ENCODE assay signal across 15 cellular contexts in the genomic region with DNA sequence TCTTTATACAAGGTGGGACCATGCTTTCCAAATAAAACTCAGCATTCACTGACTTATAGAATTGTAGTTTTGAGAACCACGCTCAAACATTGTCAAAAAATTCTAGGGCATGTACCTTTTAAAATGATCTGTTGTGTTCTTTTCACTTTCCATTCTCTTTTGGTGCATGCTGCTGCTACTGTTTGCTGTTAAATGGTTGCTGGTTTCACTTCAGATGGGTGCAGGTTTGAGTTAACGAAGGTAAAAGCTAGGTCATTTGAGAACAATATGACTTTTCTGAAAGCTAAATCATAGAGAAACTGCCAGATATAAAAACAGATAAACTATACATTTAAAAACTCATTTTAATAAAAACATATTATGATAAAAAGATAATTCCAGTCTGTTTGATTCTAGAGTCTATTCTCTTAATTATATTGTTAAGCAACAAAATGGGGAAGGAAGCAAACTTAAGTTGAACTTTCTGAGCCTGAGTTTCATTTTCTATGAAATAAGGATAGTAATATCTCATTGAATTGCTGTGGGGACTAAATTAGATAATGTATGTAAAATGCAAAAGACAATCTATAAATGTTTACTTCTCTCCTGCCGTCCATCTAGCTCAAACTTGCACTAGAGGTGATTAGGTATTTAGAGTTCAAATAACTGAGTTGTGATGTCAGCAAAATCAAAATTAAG.
DNase-seq lines count a peak whose midpoint lies in the region; ATAC-seq lines count a peak whose summit lies in the region.
"Had no signal": no experiment of that assay in that cellular context is flagged by ENCODE, and none has a peak within 500 bp of the region (broad histone marks: within the 10 kb centered on the region; RNA-seq: fewer than 3 reads in every experiment).

No MANE protein-coding gene starts in this region.

- no peak for DNase-seq in activated naive CD4-positive, alpha-beta T cell treated with anti-CD3 and anti-CD28 coated beads for 36 hours
- DNase-seq in iPS-NIHi11 (ENCODE audit: low spot score), result no peak
- DNase-seq in NCI-H2081 treated with DMSO at 0.1 percent for 48 hours (lab: John Stamatoyannopoulos, UW), result no peak
- no peak for DNase-seq in NK-92 treated with Interleukin-12 subunit alpha and Interleukin-12 subunit beta, amount 100 ng/mL, for 24 hours (lab: John Stamatoyannopoulos, UW)
- no peak for DNase-seq in mucosa of gallbladder (ENCODE audit: low spot score)
- DNase-seq: activated T-cell treated with anti-CD3 and anti-CD28 coated beads, Interleukin-2, amount 50 U/mL, for 48 hours; head of caudate nucleus; left ventricle myocardium superior; NCI-H2081; stimulated activated naive CD4-positive, alpha-beta T cell had no signal

- no peaks in the 10 kb centered on the region for H3K36me3 Mint-ChIP-seq in activated naive CD4-positive, alpha-beta T cell treated with anti-CD3 and anti-CD28 coated beads, Interleukin-2, amount 50 U/mL, for 24 hours
- H3K36me3 Mint-ChIP-seq in activated naive CD4-positive, alpha-beta T cell treated with anti-CD3 and anti-CD28 coated beads for 36 hours (ENCODE audit: low read depth), result no peaks in the 10 kb centered on the region
- H3K36me3 Mint-ChIP-seq: brain had no signal

- no peaks in the 10 kb centered on the region for H3K27me3 Mint-ChIP-seq in activated naive CD4-positive, alpha-beta T cell treated with anti-CD3 and anti-CD28 coated beads, Interleukin-2, amount 50 U/mL, for 24 hours
- peaks cover 2% of the 10 kb centered on the region for H3K27me3 Mint-ChIP-seq in activated naive CD4-positive, alpha-beta T cell treated with anti-CD3 and anti-CD28 coated beads for 36 hours (ENCODE audit: low read depth)
- H3K27me3 Mint-ChIP-seq: brain had no signal

- CTCF ChIA-PET in activated naive CD4-positive, alpha-beta T cell treated with anti-CD3 and anti-CD28 coated beads for 36 hours (lab: Charles Lee), result no interaction called here

- no peak overlapping the region for H3K4me3 Mint-ChIP-seq in activated naive CD4-positive, alpha-beta T cell treated with anti-CD3 and anti-CD28 coated beads, Interleukin-2, amount 50 U/mL, for 24 hours
- H3K4me3 Mint-ChIP-seq in activated naive CD4-positive, alpha-beta T cell treated with anti-CD3 and anti-CD28 coated beads for 36 hours, result no peak overlapping the region
- H3K4me3 Mint-ChIP-seq: brain had no signal

- H3K27ac Mint-ChIP-seq in activated naive CD4-positive, alpha-beta T cell treated with anti-CD3 and anti-CD28 coated beads, Interleukin-2, amount 50 U/mL, for 24 hours, result peak overlapping the region; percentile 23
- no peak overlapping the region for H3K27ac Mint-ChIP-seq in activated naive CD4-positive, alpha-beta T cell treated with anti-CD3 and anti-CD28 coated beads for 36 hours
- H3K27ac Mint-ChIP-seq: brain had no signal

- peaks cover 16% of the 10 kb centered on the region for H3K4me1 Mint-ChIP-seq in activated naive CD4-positive, alpha-beta T cell treated with anti-CD3 and anti-CD28 coated beads, Interleukin-2, amount 50 U/mL, for 24 hours
- peaks cover 25% of the 10 kb centered on the region for H3K4me1 Mint-ChIP-seq in activated naive CD4-positive, alpha-beta T cell treated with anti-CD3 and anti-CD28 coated beads for 36 hours (ENCODE audit: low read depth)
- H3K4me1 Mint-ChIP-seq: brain had no signal

- intact Hi-C loops in activated naive CD4-positive, alpha-beta T cell treated with anti-CD3 and anti-CD28 coated beads for 36 hours (cut with micrococcal nuclease), result no loop called here

- H3K9me3 Mint-ChIP-seq in activated naive CD4-positive, alpha-beta T cell treated with anti-CD3 and anti-CD28 coated beads, Interleukin-2, amount 50 U/mL, for 24 hours, result no peaks in the 10 kb centered on the region
- H3K9me3 Mint-ChIP-seq in activated naive CD4-positive, alpha-beta T cell treated with anti-CD3 and anti-CD28 coated beads for 36 hours, result peaks cover 1% of the 10 kb centered on the region

- ATAC-seq in GM21786 (IDR thresholded peaks at IDR 0.05; ENCODE audit: unreplicated experiment) (peak; percentile 90), HG03175 (IDR thresholded peaks at IDR 0.05; ENCODE audit: unreplicated experiment) (peak; percentile 94)
- ATAC-seq: HepG2, left ventricle myocardium superior had no signal
